In genomic region chr22:20060700-20061480, GRCh38 we compare ENCODE assay signal across 12 cellular contexts. TPM values are rescaled to one million over a fixed set of nuclear protein-coding genes. Genes with fewer than 3 reads are reported as not detected.
DNase-seq lines count a peak whose midpoint lies in the region; ATAC-seq, FAIRE-seq and TF ChIP-seq lines count a peak whose summit lies in the region.
"Had no signal": no experiment of that assay in that cellular context is flagged by ENCODE, and none has a peak within 500 bp of the region (broad histone marks: within the 10 kb centered on the region; RNA-seq: fewer than 3 reads in every experiment).

No MANE protein-coding gene starts in this region.

- no peaks in the 10 kb centered on the region for H3K9me2 ChIP-seq in PC-3 (replicated peaks; ENCODE audit: low read length)

- intact Hi-C loops in HepG2 (cut with micrococcal nuclease; ENCODE audit: unreplicated experiment) (no loop called here), right lobe of liver (cut with DNase I) (no loop called here), PC-3 (cut with micrococcal nuclease) (no loop called here)

- H3K4me2 ChIP-seq in HepG2 (ENCODE audit: low read depth, low read length) (no peak overlapping the region), PC-3 (ENCODE audit: low read length) (no peak overlapping the region)

- H3K36me3 Mint-ChIP-seq in stimulated activated effector memory CD8-positive, alpha-beta T cell treated with anti-CD3 and anti-CD28 coated beads, Interleukin-12 subunit alpha, Interleukin-12 subunit beta, amount 100 ng/mL, for 72 hours: peaks cover 23% of the 10 kb centered on the region

- H3K79me2 ChIP-seq in HepG2 (ENCODE audit: insufficient read depth, low read length): no peaks in the 10 kb centered on the region
- no peaks in the 10 kb centered on the region for H3K79me2 ChIP-seq in PC-3 (ENCODE audit: low read length)

- no peak for TF ChIP-seq RAD21 in HepG2 (CRISPR knock-in tag; IDR thresholded peaks at IDR 0.05)

- H3K36me3 ChIP-seq in HepG2 (replicated peaks in 1 of 2; ENCODE audit: control insufficient read depth in 1 of 2, insufficient read depth in 2 of 2, low read length in 2 of 2) (peaks cover 0 to 17% of the 10 kb centered on the region in 2 experiments; a peak in 2 of 5 replicates), right lobe of liver (peaks cover 0 to 34% (median 12%) of the 10 kb centered on the region in 4 donors), PC-3 (ENCODE audit: low read depth, low read length) (no peaks in the 10 kb centered on the region)
- H3K36me3 ChIP-seq: uterus had no signal

- H3F3A ChIP-seq in PC-3 (ENCODE audit: low read length, unreplicated experiment): no peaks in the 10 kb centered on the region

- BruUV-seq in HepG2 (replicated peaks; lab: Mats Ljungman, UMichigan) (no TSS peak), PC-3 (replicated peaks; lab: Mats Ljungman, UMichigan) (no TSS peak)

- no peaks in the 10 kb centered on the region for H3K9me3 ChIP-seq in HepG2 (ENCODE audit: low read length)
- no peaks in the 10 kb centered on the region for H3K9me3 ChIP-seq in right lobe of liver
- H3K9me3 ChIP-seq in PC-3 (ENCODE audit: low read length): no peaks in the 10 kb centered on the region
- H3K9me3 ChIP-seq: uterus had no signal

- POLR2A ChIA-PET in HepG2 (lab: Yijun Ruan, JAX): no interaction called here
- POLR2A ChIA-PET in PC-3 (lab: Charles Lee; ENCODE audit: unreplicated experiment): no interaction called here

- in situ Hi-C loops in HepG2 (cut with HindIII; ENCODE audit: extremely low pct_ligation_motif_present, low pct_unique_long_range_greater_than_20kb): no loop called here

- H3K4me1 ChIP-seq in HepG2 (ENCODE audit: insufficient read depth, low read length): no peaks in the 10 kb centered on the region
- H3K4me1 ChIP-seq in right lobe of liver: no peaks in the 10 kb centered on the region
- H3K4me1 ChIP-seq in PC-3 (ENCODE audit: insufficient read depth, low read length): no peaks in the 10 kb centered on the region; the same call in 1 of the 2 replicates
- H3K4me1 ChIP-seq: uterus had no signal

- no peak for TF ChIP-seq POLR2A in HepG2 (IDR thresholded peaks at IDR 0.05; ENCODE audit: insufficient read depth in 1 of 2, low read depth in 2 of 2, low read length in 2 of 2)
- TF ChIP-seq POLR2A in right lobe of liver (IDR thresholded peaks at IDR 0.05): no peak

- H2AFZ ChIP-seq in HepG2 (ENCODE audit: low read length) (no peak overlapping the region), PC-3 (ENCODE audit: low read length) (no peak overlapping the region)

- H3K27ac ChIP-seq in HepG2 (ENCODE audit: extremely low read length, insufficient read depth, low read length): no peak overlapping the region
- no peak overlapping the region for H3K27ac ChIP-seq in right lobe of liver
- no peak overlapping the region for H3K27ac ChIP-seq in PC-3 (ENCODE audit: low read length)
- H3K27ac ChIP-seq: uterus had no signal

- H3K9ac ChIP-seq in HepG2 (ENCODE audit: insufficient read depth, low read depth, low read length) (no peak overlapping the region), PC-3 (ENCODE audit: low read length) (no peak overlapping the region)

- DNase-seq in HepG2 (ENCODE audit: low spot score): no peak
- DNase-seq in right lobe of liver: no peak
- no peak for DNase-seq in PC-3
- DNase-seq in stimulated activated effector memory CD8-positive, alpha-beta T cell treated with anti-CD3 and anti-CD28 coated beads, Interleukin-12 subunit alpha, Interleukin-12 subunit beta, amount 100 ng/mL, for 72 hours (ENCODE audit: low spot score in 2 of 2): no peak
- no peak for DNase-seq in NCI-H2081 treated with DMSO at 0.1 percent for 48 hours (lab: John Stamatoyannopoulos, UW)
- no peak for DNase-seq in NCI-H2196 (lab: John Stamatoyannopoulos, UW; ENCODE audit: unreplicated experiment)
- DNase-seq: activated CD8-positive, alpha-beta memory T cell treated with anti-CD3 and anti-CD28 coated beads, Interleukin-2, amount 50 U/mL, for 48 hours; DMS153; NCI-H1048; stimulated activated CD4-positive, alpha-beta T cell treated with anti-CD3 and anti-CD28 coated beads, Interleukin-2, amount 100 ng/mL, for 24 hours; uterus had no signal

- H4K20me1 ChIP-seq in HepG2 (ENCODE audit: insufficient read depth, low read length): no peaks in the 10 kb centered on the region
- H4K20me1 ChIP-seq in PC-3 (ENCODE audit: low read length): no peaks in the 10 kb centered on the region

- no peak for FAIRE-seq in HepG2 (lab: Jason Lieb, UNC)

- H3K27ac Mint-ChIP-seq in stimulated activated effector memory CD8-positive, alpha-beta T cell treated with anti-CD3 and anti-CD28 coated beads, Interleukin-12 subunit alpha, Interleukin-12 subunit beta, amount 100 ng/mL, for 72 hours: peak overlapping the region; percentile 56
- H3K27ac Mint-ChIP-seq: stimulated activated memory B cell treated with anti-CD40 and anti-IgM and Interleukin-4, amounts not matched to agents 10 μg/mL and 1 μg/mL and 100 μg/mL, for 72 hours had no signal

- peak; percentile 44 for TF ChIP-seq CTCF in HepG2 (CRISPR knock-in tag; IDR thresholded peaks at IDR 0.05)
- no peak for TF ChIP-seq CTCF in right lobe of liver (IDR thresholded peaks at IDR 0.05)
- 0 out of 2 replicates have a peak, but pooled peaks have one; percentile 14 for TF ChIP-seq CTCF in PC-3 (conservative IDR thresholded peaks at IDR 0.05; ENCODE audit: low read depth, low read length)

- ATAC-seq in HepG2 (peak; percentile 33; the same call in 1 of the 3 replicates), right lobe of liver (no peak), PC-3 (no peak)
- no peak for ATAC-seq in stimulated activated effector memory CD8-positive, alpha-beta T cell treated with anti-CD3 and anti-CD28 coated beads, Interleukin-12 subunit alpha, Interleukin-12 subunit beta, amount 100 ng/mL, for 72 hours
- ATAC-seq: stimulated activated memory B cell treated with anti-CD40 and anti-IgM and Interleukin-4, amounts not matched to agents 10 μg/mL and 1 μg/mL and 100 μg/mL, for 72 hours had no signal

- H3K4me3 ChIP-seq in HepG2 (replicated peaks in 1 of 3; ENCODE audit: insufficient read depth in 1 of 3, low read depth in 2 of 3, low read length in 3 of 3): no peak overlapping the region
- no peak overlapping the region for H3K4me3 ChIP-seq in right lobe of liver
- no peak overlapping the region for H3K4me3 ChIP-seq in PC-3 (ENCODE audit: low read length)
- H3K4me3 ChIP-seq: uterus had no signal

- H3K4me3 Mint-ChIP-seq in stimulated activated effector memory CD8-positive, alpha-beta T cell treated with anti-CD3 and anti-CD28 coated beads, Interleukin-12 subunit alpha, Interleukin-12 subunit beta, amount 100 ng/mL, for 72 hours: no peak overlapping the region
- H3K4me3 Mint-ChIP-seq: stimulated activated memory B cell treated with anti-CD40 and anti-IgM and Interleukin-4, amounts not matched to agents 10 μg/mL and 1 μg/mL and 100 μg/mL, for 72 hours had no signal

- no peaks in the 10 kb centered on the region for H3K9me3 Mint-ChIP-seq in stimulated activated effector memory CD8-positive, alpha-beta T cell treated with anti-CD3 and anti-CD28 coated beads, Interleukin-12 subunit alpha, Interleukin-12 subunit beta, amount 100 ng/mL, for 72 hours
- H3K9me3 Mint-ChIP-seq: stimulated activated memory B cell treated with anti-CD40 and anti-IgM and Interleukin-4, amounts not matched to agents 10 μg/mL and 1 μg/mL and 100 μg/mL, for 72 hours had no signal

- no peaks in the 10 kb centered on the region for H3K27me3 ChIP-seq in HepG2 (ENCODE audit: control insufficient read depth in 1 of 2, insufficient read depth in 2 of 2, low read length in 2 of 2)
- H3K27me3 ChIP-seq in right lobe of liver: no peaks in the 10 kb centered on the region
- no peaks in the 10 kb centered on the region for H3K27me3 ChIP-seq in PC-3 (ENCODE audit: low read length)
- H3K27me3 ChIP-seq: uterus had no signal

- TF ChIP-seq EP300 in HepG2 (IDR thresholded peaks at IDR 0.05; ENCODE audit: low read depth in 2 of 2, low read length in 2 of 2) (no peak), HepG2 (CRISPR knock-in tag; IDR thresholded peaks at IDR 0.05; ENCODE audit: borderline replicate concordance) (no peak)

- CTCF ChIA-PET in HepG2 (lab: Yijun Ruan, JAX; ENCODE audit: low intra/inter-chr PET ratio, low total read pairs) (no interaction called here), PC-3 (lab: Charles Lee) (no interaction called here)

- peaks cover 12% of the 10 kb centered on the region for H3K4me1 Mint-ChIP-seq in stimulated activated effector memory CD8-positive, alpha-beta T cell treated with anti-CD3 and anti-CD28 coated beads, Interleukin-12 subunit alpha, Interleukin-12 subunit beta, amount 100 ng/mL, for 72 hours
- H3K4me1 Mint-ChIP-seq: stimulated activated memory B cell treated with anti-CD40 and anti-IgM and Interleukin-4, amounts not matched to agents 10 μg/mL and 1 μg/mL and 100 μg/mL, for 72 hours had no signal

- WGBS in HepG2 (ENCODE audit: low lambda C conversion rate): 97% methylated on average over 6 of the region's 10 CpGs
- WGBS in right lobe of liver (ENCODE audit: insufficient coverage, low coverage, low lambda C conversion rate, missing lambda C conversion rate): 88% methylated on average over 1 of the region's 10 CpGs

RNA-seq across cellular contexts. Expression of gene DGCR8, which starts 19.2 kb away (rescaled TPM):
- total RNA-seq in HepG2 (2016; rRNA removed; fragmentation: Illumina TruSeq; extraction: Trizol) (14.8 and 23.2 TPM in 2 replicates), right lobe of liver (10 to 100 TPM; 11.4 to 27.2 (median 16.1) TPM), PC-3 (2014; rRNA removed) (41.7 and 43.6 TPM in 2 replicates)
- total RNA-seq in HepG2 (2016; cell fraction: cytosol; rRNA removed; fragmentation: Illumina TruSeq; extraction: Trizol; ENCODE audit: low read depth): 6.6 and 9.7 TPM in 2 replicates
- total RNA-seq in HepG2 (2016; cell fraction: insoluble cytoplasmic fraction; rRNA removed; fragmentation: Illumina TruSeq; extraction: Trizol): 12.0 and 23.2 TPM in 2 replicates
- total RNA-seq in HepG2 (2016; cell fraction: membrane; rRNA removed; fragmentation: Illumina TruSeq; extraction: Trizol): 9.0 and 9.2 TPM in 2 replicates
- total RNA-seq in HepG2 (2016; cell fraction: nucleus; rRNA removed; fragmentation: Illumina TruSeq; extraction: Trizol): 31.9 and 36.2 TPM in 2 replicates
- polyA plus RNA-seq in HepG2 (2011; rRNA removed): 10.2 and 14.6 TPM in 2 replicates
- polyA plus RNA-seq in HepG2 (2011; cell fraction: cytosol; rRNA removed): 5.7 and 6.4 TPM in 2 replicates
- polyA plus RNA-seq in HepG2 (2011; cell fraction: nucleus; rRNA removed): 78.1 and 81.2 TPM in 2 replicates
- polyA plus RNA-seq in HepG2 (2012): 11.5 and 13.9 TPM in 2 replicates
- 2.2 and 2.4 TPM in 2 replicates for polyA plus RNA-seq in HepG2 (2016; cell fraction: cytosol; fragmentation: Illumina TruSeq; extraction: Trizol; ENCODE audit: low read depth)
- 11.4 and 14.1 TPM in 2 replicates for polyA plus RNA-seq in HepG2 (2016; cell fraction: insoluble cytoplasmic fraction; fragmentation: Illumina TruSeq; extraction: Trizol; ENCODE audit: low read depth)
- 4.9 TPM in 2 replicates for polyA plus RNA-seq in HepG2 (2016; cell fraction: membrane; fragmentation: Illumina TruSeq; extraction: Trizol; ENCODE audit: low read depth)
- 67.7 and 78.1 TPM in 2 replicates for polyA plus RNA-seq in HepG2 (2016; cell fraction: nucleus; fragmentation: Illumina TruSeq; extraction: Trizol; ENCODE audit: insufficient read depth, low read depth)
- polyA minus RNA-seq in HepG2 (2011; rRNA and poly(A)+ RNA removed; ENCODE audit: low replicate concordance): 25.9 and 28.5 TPM in 2 replicates
- polyA minus RNA-seq in HepG2 (2011; cell fraction: cytosol; rRNA and poly(A)+ RNA removed): 4.4 and 5.3 TPM in 2 replicates
- polyA minus RNA-seq in HepG2 (2011; cell fraction: nucleus; rRNA and poly(A)+ RNA removed): 31.7 and 34.0 TPM in 2 replicates

RNA-seq across cellular contexts. Expression of gene TANGO2, which starts 40.0 kb away (rescaled TPM):
- 12.1 and 12.9 TPM in 2 replicates for total RNA-seq in HepG2 (2016; rRNA removed; fragmentation: Illumina TruSeq; extraction: Trizol)
- total RNA-seq in HepG2 (2016; cell fraction: cytosol; rRNA removed; fragmentation: Illumina TruSeq; extraction: Trizol; ENCODE audit: low read depth): 7.0 and 7.5 TPM in 2 replicates
- 11.8 and 12.2 TPM in 2 replicates for total RNA-seq in HepG2 (2016; cell fraction: insoluble cytoplasmic fraction; rRNA removed; fragmentation: Illumina TruSeq; extraction: Trizol)
- 17.5 and 20.9 TPM in 2 replicates for total RNA-seq in HepG2 (2016; cell fraction: membrane; rRNA removed; fragmentation: Illumina TruSeq; extraction: Trizol)
- 7.2 and 10.6 TPM in 2 replicates for total RNA-seq in HepG2 (2016; cell fraction: nucleus; rRNA removed; fragmentation: Illumina TruSeq; extraction: Trizol)
- 14.8 and 20.8 TPM in 2 replicates for polyA plus RNA-seq in HepG2 (2011; rRNA removed)
- 17.4 and 18.3 TPM in 2 replicates for polyA plus RNA-seq in HepG2 (2011; cell fraction: cytosol; rRNA removed)
- polyA plus RNA-seq in HepG2 (2011; cell fraction: nucleus; rRNA removed): 24.2 and 25.5 TPM in 2 replicates
- 5.0 and 9.6 TPM in 2 replicates for polyA plus RNA-seq in HepG2 (2012)
- polyA plus RNA-seq in HepG2 (2016; cell fraction: cytosol; fragmentation: Illumina TruSeq; extraction: Trizol; ENCODE audit: low read depth): 8.1 TPM in 2 replicates
- 10.1 and 14.2 TPM in 2 replicates for polyA plus RNA-seq in HepG2 (2016; cell fraction: insoluble cytoplasmic fraction; fragmentation: Illumina TruSeq; extraction: Trizol; ENCODE audit: low read depth)
- 14.1 and 15.1 TPM in 2 replicates for polyA plus RNA-seq in HepG2 (2016; cell fraction: membrane; fragmentation: Illumina TruSeq; extraction: Trizol; ENCODE audit: low read depth)
- polyA plus RNA-seq in HepG2 (2016; cell fraction: nucleus; fragmentation: Illumina TruSeq; extraction: Trizol; ENCODE audit: insufficient read depth, low read depth): 17.4 and 18.4 TPM in 2 replicates
- polyA minus RNA-seq in HepG2 (2011; rRNA and poly(A)+ RNA removed; ENCODE audit: low replicate concordance): 34.8 and 39.9 TPM in 2 replicates
- 9.8 and 10.9 TPM in 2 replicates for polyA minus RNA-seq in HepG2 (2011; cell fraction: cytosol; rRNA and poly(A)+ RNA removed)
- polyA minus RNA-seq in HepG2 (2011; cell fraction: nucleus; rRNA and poly(A)+ RNA removed): 8.9 and 9.0 TPM in 2 replicates
- total RNA-seq in right lobe of liver: 10 to 100 TPM; 11.0 to 27.0 (median 15.5) TPM
- 23.5 and 33.7 TPM in 2 replicates for total RNA-seq in PC-3 (2014; rRNA removed)

RNA-seq across cellular contexts. Expression of gene ARVCF, which starts 44.3 kb away (rescaled TPM):
- total RNA-seq in HepG2 (2016; rRNA removed; fragmentation: Illumina TruSeq; extraction: Trizol): 10.4 and 17.7 TPM in 2 replicates
- total RNA-seq in HepG2 (2016; cell fraction: cytosol; rRNA removed; fragmentation: Illumina TruSeq; extraction: Trizol; ENCODE audit: low read depth): 3.9 and 4.0 TPM in 2 replicates
- total RNA-seq in HepG2 (2016; cell fraction: insoluble cytoplasmic fraction; rRNA removed; fragmentation: Illumina TruSeq; extraction: Trizol): 8.1 and 18.0 TPM in 2 replicates
- 3.8 and 4.0 TPM in 2 replicates for total RNA-seq in HepG2 (2016; cell fraction: membrane; rRNA removed; fragmentation: Illumina TruSeq; extraction: Trizol)
- total RNA-seq in HepG2 (2016; cell fraction: nucleus; rRNA removed; fragmentation: Illumina TruSeq; extraction: Trizol): 20.2 and 20.4 TPM in 2 replicates
- 16.4 and 23.8 TPM in 2 replicates for polyA plus RNA-seq in HepG2 (2011; rRNA removed)
- polyA plus RNA-seq in HepG2 (2011; cell fraction: cytosol; rRNA removed): 8.4 and 13.1 TPM in 2 replicates
- polyA plus RNA-seq in HepG2 (2011; cell fraction: nucleus; rRNA removed): 152 and 182 TPM in 2 replicates
- 11.1 and 12.4 TPM in 2 replicates for polyA plus RNA-seq in HepG2 (2012)
- 0.99 and 1.4 TPM in 2 replicates for polyA plus RNA-seq in HepG2 (2016; cell fraction: cytosol; fragmentation: Illumina TruSeq; extraction: Trizol; ENCODE audit: low read depth)
- 8.5 and 10.9 TPM in 2 replicates for polyA plus RNA-seq in HepG2 (2016; cell fraction: insoluble cytoplasmic fraction; fragmentation: Illumina TruSeq; extraction: Trizol; ENCODE audit: low read depth)
- polyA plus RNA-seq in HepG2 (2016; cell fraction: membrane; fragmentation: Illumina TruSeq; extraction: Trizol; ENCODE audit: low read depth): 2.0 and 2.3 TPM in 2 replicates
- polyA plus RNA-seq in HepG2 (2016; cell fraction: nucleus; fragmentation: Illumina TruSeq; extraction: Trizol; ENCODE audit: insufficient read depth, low read depth): 42.2 and 48.6 TPM in 2 replicates
- polyA minus RNA-seq in HepG2 (2011; rRNA and poly(A)+ RNA removed; ENCODE audit: low replicate concordance): 1.2 and 26.6 TPM in 2 replicates
- 9.2 and 12.0 TPM in 2 replicates for polyA minus RNA-seq in HepG2 (2011; cell fraction: cytosol; rRNA and poly(A)+ RNA removed)
- 28.6 and 29.7 TPM in 2 replicates for polyA minus RNA-seq in HepG2 (2011; cell fraction: nucleus; rRNA and poly(A)+ RNA removed)
- total RNA-seq in right lobe of liver: 10 to 100 TPM; 11.5 to 40.9 (median 20.7) TPM
- total RNA-seq in PC-3 (2014; rRNA removed): 19.7 and 20.0 TPM in 2 replicates

RNA-seq across cellular contexts. Expression of gene RANBP1, which starts 55.0 kb away (rescaled TPM):
- total RNA-seq in HepG2 (2016; rRNA removed; fragmentation: Illumina TruSeq; extraction: Trizol) (492 and 544 TPM in 2 replicates), right lobe of liver (100 to 1,000 TPM in 2 of 6 experiments, 10 to 100 TPM in 4; 39.5 to 224 (median 52.2) TPM), PC-3 (2014; rRNA removed) (356 and 411 TPM in 2 replicates)
- total RNA-seq in HepG2 (2016; cell fraction: cytosol; rRNA removed; fragmentation: Illumina TruSeq; extraction: Trizol; ENCODE audit: low read depth): 261 and 299 TPM in 2 replicates
- total RNA-seq in HepG2 (2016; cell fraction: insoluble cytoplasmic fraction; rRNA removed; fragmentation: Illumina TruSeq; extraction: Trizol): 488 and 609 TPM in 2 replicates
- total RNA-seq in HepG2 (2016; cell fraction: membrane; rRNA removed; fragmentation: Illumina TruSeq; extraction: Trizol): 327 and 371 TPM in 2 replicates
- 174 and 196 TPM in 2 replicates for total RNA-seq in HepG2 (2016; cell fraction: nucleus; rRNA removed; fragmentation: Illumina TruSeq; extraction: Trizol)
- polyA plus RNA-seq in HepG2 (2011; rRNA removed): 167 and 181 TPM in 2 replicates
- 186 and 192 TPM in 2 replicates for polyA plus RNA-seq in HepG2 (2011; cell fraction: cytosol; rRNA removed)
- 148 and 170 TPM in 2 replicates for polyA plus RNA-seq in HepG2 (2011; cell fraction: nucleus; rRNA removed)
- 127 and 149 TPM in 2 replicates for polyA plus RNA-seq in HepG2 (2012)
- polyA plus RNA-seq in HepG2 (2016; cell fraction: cytosol; fragmentation: Illumina TruSeq; extraction: Trizol; ENCODE audit: low read depth): 239 and 293 TPM in 2 replicates
- 614 and 703 TPM in 2 replicates for polyA plus RNA-seq in HepG2 (2016; cell fraction: insoluble cytoplasmic fraction; fragmentation: Illumina TruSeq; extraction: Trizol; ENCODE audit: low read depth)
- 272 and 323 TPM in 2 replicates for polyA plus RNA-seq in HepG2 (2016; cell fraction: membrane; fragmentation: Illumina TruSeq; extraction: Trizol; ENCODE audit: low read depth)
- 346 and 368 TPM in 2 replicates for polyA plus RNA-seq in HepG2 (2016; cell fraction: nucleus; fragmentation: Illumina TruSeq; extraction: Trizol; ENCODE audit: insufficient read depth, low read depth)
- polyA minus RNA-seq in HepG2 (2011; rRNA and poly(A)+ RNA removed; ENCODE audit: low replicate concordance): 156 and 233 TPM in 2 replicates
- 76.0 and 88.9 TPM in 2 replicates for polyA minus RNA-seq in HepG2 (2011; cell fraction: cytosol; rRNA and poly(A)+ RNA removed)
- polyA minus RNA-seq in HepG2 (2011; cell fraction: nucleus; rRNA and poly(A)+ RNA removed): 52.2 and 57.9 TPM in 2 replicates

RNA-seq across cellular contexts. Expression of gene TRMT2A, which starts 56.1 kb away (rescaled TPM):
- total RNA-seq in HepG2 (2016; rRNA removed; fragmentation: Illumina TruSeq; extraction: Trizol): 18.4 and 30.3 TPM in 2 replicates
- total RNA-seq in HepG2 (2016; cell fraction: cytosol; rRNA removed; fragmentation: Illumina TruSeq; extraction: Trizol; ENCODE audit: low read depth): 11.5 and 14.4 TPM in 2 replicates
- total RNA-seq in HepG2 (2016; cell fraction: insoluble cytoplasmic fraction; rRNA removed; fragmentation: Illumina TruSeq; extraction: Trizol): 16.2 and 32.5 TPM in 2 replicates
- total RNA-seq in HepG2 (2016; cell fraction: membrane; rRNA removed; fragmentation: Illumina TruSeq; extraction: Trizol): 15.5 and 21.4 TPM in 2 replicates
- total RNA-seq in HepG2 (2016; cell fraction: nucleus; rRNA removed; fragmentation: Illumina TruSeq; extraction: Trizol): 35.9 and 49.2 TPM in 2 replicates
- polyA plus RNA-seq in HepG2 (2011; rRNA removed): 24.0 and 30.8 TPM in 2 replicates
- polyA plus RNA-seq in HepG2 (2011; cell fraction: cytosol; rRNA removed): 12.3 and 19.2 TPM in 2 replicates
- 251 and 263 TPM in 2 replicates for polyA plus RNA-seq in HepG2 (2011; cell fraction: nucleus; rRNA removed)
- polyA plus RNA-seq in HepG2 (2012): 17.6 and 20.5 TPM in 2 replicates
- polyA plus RNA-seq in HepG2 (2016; cell fraction: cytosol; fragmentation: Illumina TruSeq; extraction: Trizol; ENCODE audit: low read depth): 7.7 TPM in 2 replicates
- 20.9 and 22.1 TPM in 2 replicates for polyA plus RNA-seq in HepG2 (2016; cell fraction: insoluble cytoplasmic fraction; fragmentation: Illumina TruSeq; extraction: Trizol; ENCODE audit: low read depth)
- 11.9 and 13.0 TPM in 2 replicates for polyA plus RNA-seq in HepG2 (2016; cell fraction: membrane; fragmentation: Illumina TruSeq; extraction: Trizol; ENCODE audit: low read depth)
- 95.8 and 103 TPM in 2 replicates for polyA plus RNA-seq in HepG2 (2016; cell fraction: nucleus; fragmentation: Illumina TruSeq; extraction: Trizol; ENCODE audit: insufficient read depth, low read depth)
- 51.2 and 62.1 TPM in 2 replicates for polyA minus RNA-seq in HepG2 (2011; rRNA and poly(A)+ RNA removed; ENCODE audit: low replicate concordance)
- 10.6 and 13.6 TPM in 2 replicates for polyA minus RNA-seq in HepG2 (2011; cell fraction: cytosol; rRNA and poly(A)+ RNA removed)
- 48.9 and 53.0 TPM in 2 replicates for polyA minus RNA-seq in HepG2 (2011; cell fraction: nucleus; rRNA and poly(A)+ RNA removed)
- total RNA-seq in right lobe of liver: 10 to 100 TPM; 26.9 to 54.6 (median 29.1) TPM
- 58.9 and 62.1 TPM in 2 replicates for total RNA-seq in PC-3 (2014; rRNA removed)

Comparison
In these comparisons a context has a peak if more than half of its experiments do, and no peak if none do; other contexts are left out.
1. CTCF ChIP-seq: peak in HepG2 (single experiment) and PC-3 (single experiment); none in right lobe of liver (0 of 4).